In the genomic region with DNA sequence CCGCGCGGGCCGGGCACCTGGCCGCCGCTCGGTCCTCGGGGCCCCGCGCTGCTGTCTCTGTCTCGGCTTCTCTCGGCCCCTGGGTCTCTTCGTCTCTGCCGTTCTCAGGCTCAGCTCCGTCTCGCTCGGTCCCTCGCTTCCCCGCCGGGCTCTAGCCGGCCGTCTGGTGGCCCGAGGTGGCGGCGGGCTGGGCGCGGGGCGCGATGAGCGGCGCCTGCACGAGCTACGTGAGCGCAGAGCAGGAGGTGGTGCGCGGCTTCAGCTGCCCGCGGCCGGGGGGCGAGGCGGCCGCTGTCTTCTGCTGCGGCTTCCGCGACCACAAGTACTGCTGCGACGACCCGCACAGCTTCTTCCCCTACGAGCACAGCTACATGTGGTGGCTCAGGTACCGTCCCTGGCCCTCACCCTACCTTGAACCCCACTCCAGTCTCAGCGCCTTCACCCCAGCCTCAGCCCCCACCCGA, we compare ENCODE assay signal across 8 cellular contexts. TPM values are rescaled to one million over a fixed set of nuclear protein-coding genes. Genes with fewer than 3 reads are reported as not detected.
DNase-seq lines count a peak whose midpoint lies in the region; ATAC-seq and TF ChIP-seq lines count a peak whose summit lies in the region.
"Had no signal": no experiment of that assay in that cellular context is flagged by ENCODE, and none has a peak within 500 bp of the region (broad histone marks: within the 10 kb centered on the region; RNA-seq: fewer than 3 reads in every experiment).

No MANE protein-coding gene starts in this region.

- DNase-seq in HFFc6 (no peak), progenitor cell of endocrine pancreas (ENCODE audit: low spot score, unreplicated experiment) (peak; percentile 14), pons (ENCODE audit: low spot score) (no peak)
- DNase-seq in activated CD8-positive, alpha-beta T cell treated with anti-CD3 and anti-CD28 coated beads, Interleukin-2, amount 10 ng/mL, durations not matched to agents 7 days and 5 days = peak; percentile 53
- no peak for DNase-seq in stimulated activated naive CD4-positive, alpha-beta T cell treated with Interleukin-2 at 50 U/mL for 16 hours (lab: John Stamatoyannopoulos, UW)

- peak; percentile 18 for ATAC-seq in activated CD8-positive, alpha-beta T cell treated with anti-CD3 and anti-CD28 coated beads, Interleukin-2, amount 10 ng/mL, durations not matched to agents 7 days and 5 days
- ATAC-seq in esophagus mucosa (peak; percentile 17), GM21515 (IDR thresholded peaks at IDR 0.05; ENCODE audit: unreplicated experiment) (no peak)

- no peak overlapping the region for H3K27ac Mint-ChIP-seq in HFFc6
- peak overlapping the region; percentile 94 for H3K27ac Mint-ChIP-seq in activated CD8-positive, alpha-beta T cell treated with anti-CD3 and anti-CD28 coated beads, Interleukin-2, amount 10 ng/mL, durations not matched to agents 7 days and 5 days
- no peak overlapping the region for H3K27ac Mint-ChIP-seq in progenitor cell of endocrine pancreas

- peak overlapping the region; percentile 22; the same call in 1 of the 2 replicates for H3K4me3 Mint-ChIP-seq in HFFc6
- peak overlapping the region; percentile 77 for H3K4me3 Mint-ChIP-seq in activated CD8-positive, alpha-beta T cell treated with anti-CD3 and anti-CD28 coated beads, Interleukin-2, amount 10 ng/mL, durations not matched to agents 7 days and 5 days
- H3K4me3 Mint-ChIP-seq in progenitor cell of endocrine pancreas (ENCODE audit: low read depth) = peak overlapping the region; percentile 67

- peaks cover 43% of the 10 kb centered on the region for H3K27me3 Mint-ChIP-seq in HFFc6 (ENCODE audit: insufficient read depth)
- H3K27me3 Mint-ChIP-seq in activated CD8-positive, alpha-beta T cell treated with anti-CD3 and anti-CD28 coated beads, Interleukin-2, amount 10 ng/mL, durations not matched to agents 7 days and 5 days (ENCODE audit: low read depth) = no peaks in the 10 kb centered on the region
- H3K27me3 Mint-ChIP-seq in progenitor cell of endocrine pancreas = peaks cover 33% of the 10 kb centered on the region

- H3K36me3 Mint-ChIP-seq in HFFc6 (ENCODE audit: low read depth) (no peaks in the 10 kb centered on the region), progenitor cell of endocrine pancreas (ENCODE audit: insufficient read depth) (peaks cover 1% of the 10 kb centered on the region)
- peaks cover 27% of the 10 kb centered on the region for H3K36me3 Mint-ChIP-seq in activated CD8-positive, alpha-beta T cell treated with anti-CD3 and anti-CD28 coated beads, Interleukin-2, amount 10 ng/mL, durations not matched to agents 7 days and 5 days (ENCODE audit: low read depth)

- TF ChIP-seq CTCF in HFFc6 (IDR thresholded peaks at IDR 0.05) = no peak
- TF ChIP-seq CTCF in progenitor cell of endocrine pancreas (IDR thresholded peaks at IDR 0.05; ENCODE audit: unreplicated experiment) = no peak

- peaks cover 19% of the 10 kb centered on the region for H3K4me1 Mint-ChIP-seq in HFFc6 (ENCODE audit: low read depth)
- peaks cover 73% of the 10 kb centered on the region for H3K4me1 Mint-ChIP-seq in activated CD8-positive, alpha-beta T cell treated with anti-CD3 and anti-CD28 coated beads, Interleukin-2, amount 10 ng/mL, durations not matched to agents 7 days and 5 days (ENCODE audit: low read depth)
- peaks cover 9% of the 10 kb centered on the region for H3K4me1 Mint-ChIP-seq in progenitor cell of endocrine pancreas (ENCODE audit: low read depth)

- CTCF ChIA-PET in activated CD8-positive, alpha-beta T cell treated with anti-CD3 and anti-CD28 coated beads, Interleukin-2, amount 10 ng/mL, durations not matched to agents 7 days and 5 days (lab: Charles Lee) = interaction anchor here (0.9 to 3.3 kb wide), 6 partner anchors 10 to 53 kb away, joined by 3 to 16 read pairs (median 6); no protein-coding TSS in a partner anchor

- POLR2A ChIA-PET in activated CD8-positive, alpha-beta T cell treated with anti-CD3 and anti-CD28 coated beads, Interleukin-2, amount 10 ng/mL, durations not matched to agents 7 days and 5 days (lab: Charles Lee) = interaction anchor here (0.7 to 2.8 kb wide), 10 partner anchors 9 to 229 kb away, joined by 3 to 21 read pairs (median 5); a partner anchor contains a TSS

- H3K9me3 Mint-ChIP-seq in HFFc6 (no peaks in the 10 kb centered on the region), progenitor cell of endocrine pancreas (ENCODE audit: low read depth) (no peaks in the 10 kb centered on the region)
- H3K9me3 Mint-ChIP-seq in activated CD8-positive, alpha-beta T cell treated with anti-CD3 and anti-CD28 coated beads, Interleukin-2, amount 10 ng/mL, durations not matched to agents 7 days and 5 days (ENCODE audit: insufficient read depth) = no peaks in the 10 kb centered on the region

RNA-seq across cellular contexts. Expression of a gene that starts 0.4 kb away (rescaled TPM):
- not detected for total RNA-seq in HFFc6 (2021; fragmentation: NEBNext Ultra II Directional; extraction: Animal tissue kit (Norgen Biotek cat#: 25700))
- total RNA-seq in activated CD8-positive, alpha-beta T cell treated with anti-CD3 and anti-CD28 coated beads, Interleukin-2, amount 10 ng/mL, durations not matched to agents 7 days and 5 days = 1 to 10 TPM; 7.9 to 8.6 TPM
- 0.36 TPM for total RNA-seq in esophagus mucosa
- total RNA-seq in progenitor cell of endocrine pancreas = 0.29 and 0.38 TPM in 2 replicates
- total RNA-seq: SK-MEL-5 had no signal

RNA-seq across cellular contexts. Expression of a gene that starts 31.2 kb away (rescaled TPM):
- 10 to 100 TPM; 15.5 to 24.6 (median 18.6) TPM for total RNA-seq in HFFc6 (2021; fragmentation: NEBNext Ultra II Directional; extraction: Animal tissue kit (Norgen Biotek cat#: 25700))
- 10 to 100 TPM; 10.0 to 10.4 TPM for total RNA-seq in activated CD8-positive, alpha-beta T cell treated with anti-CD3 and anti-CD28 coated beads, Interleukin-2, amount 10 ng/mL, durations not matched to agents 7 days and 5 days
- 1.6 TPM for total RNA-seq in esophagus mucosa
- 26.7 and 28.9 TPM in 2 replicates for total RNA-seq in progenitor cell of endocrine pancreas
- total RNA-seq: SK-MEL-5 had no signal

Comparison
In these comparisons a context has a peak if more than half of its experiments do, and no peak if none do; other contexts are left out.
1. DNase-seq: peak in activated CD8-positive, alpha-beta T cell treated with anti-CD3 and anti-CD28 coated beads, Interleukin-2, amount 10 ng/mL, durations not matched to agents 7 days and 5 days (single experiment) and progenitor cell of endocrine pancreas (single experiment); none in HFFc6 (single experiment), pons (single experiment) and stimulated activated naive CD4-positive, alpha-beta T cell treated with Interleukin-2 at 50 U/mL for 16 hours (single experiment).
2. H3K4me3 Mint-ChIP-seq: peak in every context shown above with its lines; median percentile 77 in activated CD8-positive, alpha-beta T cell treated with anti-CD3 and anti-CD28 coated beads, Interleukin-2, amount 10 ng/mL, durations not matched to agents 7 days and 5 days; 67 in progenitor cell of endocrine pancreas; 22 in HFFc6.